ENCODE assay signal across 23 cellular contexts in the genomic region with DNA sequence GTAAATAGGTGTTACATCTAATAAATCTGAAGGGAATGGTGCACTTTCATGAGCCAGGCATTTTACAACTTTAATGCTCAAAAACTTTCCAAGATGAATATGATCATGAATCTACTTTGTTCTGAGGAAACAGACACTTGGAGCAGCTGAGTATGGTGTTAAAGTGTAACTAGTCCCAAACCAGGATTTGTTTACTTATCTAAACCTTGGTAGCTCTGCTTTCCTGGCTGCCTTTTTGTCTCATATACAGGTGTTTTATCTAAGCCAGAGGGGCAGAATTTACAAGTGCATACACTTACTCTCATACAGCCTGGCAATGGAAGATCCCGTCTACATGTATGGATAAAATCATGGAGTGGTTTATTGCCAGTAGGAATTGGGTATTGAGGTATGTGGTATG.
"Had no signal": no experiment of that assay in that cellular context is flagged by ENCODE, and none has a peak within 500 bp of the region (broad histone marks: within the 10 kb centered on the region; RNA-seq: fewer than 3 reads in every experiment).

No MANE protein-coding gene starts in this region.

- ATAC-seq: K562, Panc1, PC-3, T-cell had no signal

- H3K4me3 ChIP-seq: K562 had no signal

- H3K9me3 ChIP-seq: SK-N-SH had no signal

- DNase-seq: Kasumi-1; MM.1S; NCI-H1092 treated with DMSO at 0.1 percent for 48 hours; NCI-H1436; NCI-H187; NCI-H2029; NCI-H2081 treated with DMSO at 0.1 percent for 48 hours; NCI-H2171; NCI-H226; NCI-H446; NCI-H510A; NCI-H524 treated with DMSO at 0.1 percent for 48 hours; NCI-H82; NK-92 treated with Interleukin-12 subunit alpha and Interleukin-12 subunit beta, amount 100 ng/mL, for 24 hours; PC-3; SHP77; SK-N-SH; SW 1271; T-cell had no signal

- FAIRE-seq: K562 had no signal

- H3K27ac ChIP-seq: KMS-11, RWPE1 had no signal

- H3K4me2 ChIP-seq: KMS-11, SK-N-SH had no signal

- H3K9ac ChIP-seq: KMS-11, SK-N-SH had no signal
